Comparison of ENCODE assay signal across 8 cellular contexts in the genomic region with DNA sequence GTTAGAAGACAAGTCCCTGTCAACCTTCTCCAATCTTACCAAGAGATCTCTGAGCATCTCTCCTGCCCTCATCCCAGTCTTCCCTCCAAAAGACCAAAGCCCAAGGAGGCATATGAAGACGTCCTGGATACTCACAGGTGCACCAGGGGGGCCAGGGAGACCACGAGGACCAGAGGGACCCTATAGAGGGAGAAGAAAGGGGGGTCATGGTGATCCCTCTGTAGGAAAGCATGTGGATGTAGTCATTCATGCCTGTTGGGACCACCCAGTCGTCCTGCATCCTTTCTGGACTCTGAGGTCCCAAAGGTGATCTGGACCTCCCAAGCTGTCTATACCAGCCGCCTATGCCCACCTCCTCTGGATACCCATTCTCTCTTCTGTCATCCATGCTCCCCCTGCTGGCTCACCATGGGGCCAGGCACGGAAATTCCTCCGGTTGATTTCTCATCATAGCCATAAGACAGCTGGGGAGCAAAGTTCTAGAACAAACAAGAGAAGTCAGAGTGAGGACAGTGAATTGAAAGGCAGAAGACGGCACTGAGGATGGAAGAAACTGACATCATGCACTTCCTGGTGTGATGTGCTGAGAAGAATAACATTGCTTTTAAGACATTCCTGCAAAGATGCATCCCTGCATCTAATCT. TPM values are rescaled to one million over a fixed set of nuclear protein-coding genes. Genes with fewer than 3 reads are reported as not detected.
A peak's percentile ranks its signal among the peaks of the same experiment; 100 is the strongest.
DNase-seq lines count a peak whose midpoint lies in the region; ATAC-seq and FAIRE-seq lines count a peak whose summit lies in the region.

No MANE protein-coding gene starts in this region.

- H3K36me3 Mint-ChIP-seq in CD4-positive, alpha-beta memory T cell, result no peaks in the 10 kb centered on the region
- H3K36me3 Mint-ChIP-seq in activated naive CD8-positive, alpha-beta T cell, result no peaks in the 10 kb centered on the region

- no peak for ATAC-seq in right cardiac atrium
- ATAC-seq in HG02938 (IDR thresholded peaks at IDR 0.05; ENCODE audit: unreplicated experiment), result no peak
- ATAC-seq in HG03469 (IDR thresholded peaks at IDR 0.05; ENCODE audit: unreplicated experiment), result no peak

- H3K27ac Mint-ChIP-seq in CD4-positive, alpha-beta memory T cell, result peak overlapping the region; percentile 68 to 95 (median 85)
- H3K27ac Mint-ChIP-seq in activated naive CD8-positive, alpha-beta T cell, result no peak overlapping the region

- 19% methylated on average over 7 of the region's 7 CpGs for WGBS in right cardiac atrium
- WGBS in small intestine, 3 donors, result 10 to 14% (median 12%) methylated on average over 7 of the region's 7 CpGs

- H3K4me1 ChIP-seq in CD4-positive, alpha-beta memory T cell (ENCODE audit: insufficient read depth, low read length), result peaks cover 16% of the 10 kb centered on the region
- H3K4me1 ChIP-seq in SJSA1 (replicated peaks) (peaks cover 69% of the 10 kb centered on the region), right cardiac atrium (ENCODE audit: control insufficient read depth, insufficient read depth, low read length) (no peaks in the 10 kb centered on the region), small intestine (ENCODE audit: control insufficient read depth in 2 of 2, insufficient read depth in 1 of 2, low read depth in 1 of 2, low read length in 1 of 2) (no peaks in the 10 kb centered on the region)

- peaks cover 17% of the 10 kb centered on the region for H3K27me3 ChIP-seq in CD4-positive, alpha-beta memory T cell (ENCODE audit: insufficient read depth, low read length)
- H3K27me3 ChIP-seq in SJSA1 (replicated peaks), result no peaks in the 10 kb centered on the region
- no peaks in the 10 kb centered on the region for H3K27me3 ChIP-seq in right cardiac atrium (ENCODE audit: control insufficient read depth, insufficient read depth)
- peaks cover 0 to 6% of the 10 kb centered on the region in 2 donors for H3K27me3 ChIP-seq in small intestine (ENCODE audit: control insufficient read depth in 2 of 2, insufficient read depth in 2 of 2, low read length in 2 of 2)

- POLR2A ChIA-PET in CD4-positive, alpha-beta memory T cell (lab: Charles Lee; ENCODE audit: partially characterized antibody), result no interaction called here

- H3K27ac ChIP-seq in CD4-positive, alpha-beta memory T cell (ENCODE audit: low read depth, low read length), result no peak overlapping the region
- H3K27ac ChIP-seq in SJSA1, result peak overlapping the region; percentile 87
- no peak overlapping the region for H3K27ac ChIP-seq in right cardiac atrium (ENCODE audit: low read length)
- peak overlapping the region in 1 of 2 donors; percentile 1 for H3K27ac ChIP-seq in small intestine (ENCODE audit: low read depth in 1 of 2, low read length in 1 of 2)

- no peak for FAIRE-seq in small intestine (lab: Jason Lieb, UNC)

- intact Hi-C loops in CD4-positive, alpha-beta memory T cell (cut with micrococcal nuclease), result loop anchor here (1.0 to 2.0 kb wide), 2 partner anchors 29 to 57 kb away; no protein-coding TSS in a partner anchor
- intact Hi-C loops in right cardiac atrium (cut with DNase I), result loop anchor here in 1 of 4 donors (10.0 kb wide), 1 partner anchor 63 kb away; the partner anchor contains the start of gene SAMD14

- CTCF ChIA-PET in CD4-positive, alpha-beta memory T cell (lab: Charles Lee; ENCODE audit: partially characterized antibody), result interaction anchor here (0.6 to 3.0 kb wide), 6 partner anchors 55 to 103 kb away, joined by 3 to 22 read pairs (median 4); no protein-coding TSS in a partner anchor

- no peak overlapping the region for H3K4me3 ChIP-seq in CD4-positive, alpha-beta memory T cell (ENCODE audit: low read length in 2 of 2)
- peak overlapping the region; percentile 66 for H3K4me3 ChIP-seq in SJSA1
- H3K4me3 ChIP-seq in right cardiac atrium (ENCODE audit: low read length), result no peak overlapping the region
- no peak overlapping the region for H3K4me3 ChIP-seq in small intestine (ENCODE audit: low read depth in 1 of 2, low read length in 2 of 2)

- DNase-seq in CD4-positive, alpha-beta memory T cell, result peak; percentile 36 to 69 (median 44)
- DNase-seq in HT-29 (ENCODE audit: low spot score) (peak; percentile 86), SJSA1 (ENCODE audit: low read depth in 1 of 2, low spot score in 2 of 2) (peak; percentile 96 to 97), right cardiac atrium (peak in 2 of 3 donors; percentile 79 to 80), small intestine (peak; percentile 81)

- H3K9me3 Mint-ChIP-seq in CD4-positive, alpha-beta memory T cell, result no peaks in the 10 kb centered on the region
- H3K9me3 Mint-ChIP-seq in activated naive CD8-positive, alpha-beta T cell (ENCODE audit: low read depth), result no peaks in the 10 kb centered on the region

- H3K9me3 ChIP-seq in CD4-positive, alpha-beta memory T cell (ENCODE audit: control insufficient read depth in 1 of 2, low read length in 2 of 2), result no peaks in the 10 kb centered on the region
- H3K9me3 ChIP-seq in SJSA1 (replicated peaks) (no peaks in the 10 kb centered on the region), right cardiac atrium (ENCODE audit: control insufficient read depth, low read length) (no peaks in the 10 kb centered on the region), small intestine (ENCODE audit: control insufficient read depth, low read depth) (no peaks in the 10 kb centered on the region)

- H3K4me3 Mint-ChIP-seq in CD4-positive, alpha-beta memory T cell, result peak overlapping the region in 3 of 8 donors; percentile 38 to 46 (median 46)
- H3K4me3 Mint-ChIP-seq in activated naive CD8-positive, alpha-beta T cell, result peak overlapping the region; percentile 68

- H3K4me1 Mint-ChIP-seq in CD4-positive, alpha-beta memory T cell, result peaks cover 7 to 39% (median 18%) of the 10 kb centered on the region in 4 donors
- H3K4me1 Mint-ChIP-seq in activated naive CD8-positive, alpha-beta T cell (ENCODE audit: low read depth), result peaks cover 18% of the 10 kb centered on the region

- H3K27me3 Mint-ChIP-seq in CD4-positive, alpha-beta memory T cell, result peaks cover 19 to 42% of the 10 kb centered on the region in 2 donors
- H3K27me3 Mint-ChIP-seq in activated naive CD8-positive, alpha-beta T cell, result peaks cover 19% of the 10 kb centered on the region

- no peaks in the 10 kb centered on the region for H3K36me3 ChIP-seq in CD4-positive, alpha-beta memory T cell (ENCODE audit: insufficient read depth, low read length)
- H3K36me3 ChIP-seq in SJSA1, result peaks cover 79% of the 10 kb centered on the region
- H3K36me3 ChIP-seq in small intestine (ENCODE audit: control insufficient read depth in 2 of 2, insufficient read depth in 2 of 2, low read length in 2 of 2), result peaks cover 0 to 3% of the 10 kb centered on the region in 2 donors

RNA-seq across cellular contexts. Expression of gene COL1A1, which starts 3.3 kb away (rescaled TPM):
- total RNA-seq in CD4-positive, alpha-beta memory T cell, result 1 to 10 TPM; 1.0 to 1.6 TPM
- polyA plus RNA-seq in CD4-positive, alpha-beta memory T cell, result not detected
- 0.38 and 0.83 TPM in 2 replicates for total RNA-seq in HT-29 (2014; rRNA removed; shearing (Covaris generic))
- 957 and 2,133 TPM in 2 replicates for total RNA-seq in SJSA1 (2014; rRNA removed; shearing (Covaris generic))
- 100 to 1,000 TPM in 1 of 4 donors, 10 to 100 TPM in 3; 58.4 to 138 (median 74.3) TPM for total RNA-seq in right cardiac atrium
- 24.8 TPM for polyA plus RNA-seq in right cardiac atrium
- 10 to 100 TPM in 1 of 3 donors, 1 to 10 TPM in 2; 2.2 to 51.6 (median 2.7) TPM for polyA plus RNA-seq in small intestine

RNA-seq across cellular contexts. Expression of gene SGCA, which starts 32.3 kb away (rescaled TPM):
- not detected for total RNA-seq in CD4-positive, alpha-beta memory T cell
- polyA plus RNA-seq in CD4-positive, alpha-beta memory T cell, result not detected
- not detected in 2 replicates for total RNA-seq in HT-29 (2014; rRNA removed; shearing (Covaris generic))
- 2.4 TPM in 1 of 2 replicates, not detected in the other for total RNA-seq in SJSA1 (2014; rRNA removed; shearing (Covaris generic))
- total RNA-seq in right cardiac atrium, result 100 to 1,000 TPM; 127 to 150 (median 133) TPM
- 156 TPM for polyA plus RNA-seq in right cardiac atrium
- polyA plus RNA-seq in small intestine, result 1 to 10 TPM in 2 of 3 donors, not detected in 1; 5.0 to 6.2 TPM

RNA-seq across cellular contexts. Expression of gene PPP1R9B, which starts 47.7 kb away (rescaled TPM):
- total RNA-seq in CD4-positive, alpha-beta memory T cell, result 10 to 100 TPM; 97.5 to 99.7 TPM
- polyA plus RNA-seq in CD4-positive, alpha-beta memory T cell, result 1 to 10 TPM in 1 of 2 donors, under 1 TPM in 1; 0.48 to 2.2 TPM
- 38.7 and 54.6 TPM in 2 replicates for total RNA-seq in HT-29 (2014; rRNA removed; shearing (Covaris generic))
- 69.4 and 70.1 TPM in 2 replicates for total RNA-seq in SJSA1 (2014; rRNA removed; shearing (Covaris generic))
- 10 to 100 TPM; 33.2 to 40.7 (median 36.1) TPM for total RNA-seq in right cardiac atrium
- polyA plus RNA-seq in right cardiac atrium (26.5 TPM), small intestine (10 to 100 TPM; 14.1 to 25.7 (median 17.4) TPM)

Comparison
In these comparisons a context has a peak if more than half of its experiments do, and no peak if none do; other contexts are left out.
1. DNase-seq: peak in every context shown above with its lines; median percentile 96 in SJSA1; 86 in HT-29; 81 in small intestine; 80 in right cardiac atrium; 44 in CD4-positive, alpha-beta memory T cell.
2. RNA of gene COL1A1, which starts 3.3 kb away (total RNA-seq): 957 to 2,133 TPM in SJSA1 and 58.4 to 138 TPM in right cardiac atrium; 1.0 to 1.6 TPM in CD4-positive, alpha-beta memory T cell and 0.38 to 0.83 TPM in HT-29; every median in the first group is over 10 times any median in the second.
3. RNA of gene SGCA, which starts 32.3 kb away (total RNA-seq): 127 to 150 TPM in right cardiac atrium; 2.4 TPM in SJSA1, not detected in CD4-positive, alpha-beta memory T cell and not detected in HT-29; every median in the first group is over 10 times any median in the second.